ENCODE assay signal across 31 cellular contexts in the genomic region with DNA sequence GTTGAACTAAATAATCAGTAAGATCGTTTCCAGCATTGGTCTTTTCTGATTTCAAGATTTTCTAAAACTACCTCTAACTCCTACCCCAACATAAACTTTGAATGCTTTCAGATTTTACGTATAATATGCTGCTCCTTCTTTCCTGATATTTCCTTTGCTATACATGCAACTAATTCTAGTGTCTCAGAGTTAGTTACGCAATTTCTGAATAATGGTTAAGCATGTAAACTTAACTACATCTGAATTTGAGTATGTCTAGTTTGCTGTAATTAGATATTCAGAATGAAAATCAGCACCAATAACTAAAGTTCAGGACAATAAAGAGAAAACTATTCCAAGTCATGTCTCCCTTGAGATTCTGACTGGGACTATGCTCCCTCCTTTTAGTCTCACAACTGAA.
"Had no signal": no experiment of that assay in that cellular context is flagged by ENCODE, and none has a peak within 500 bp of the region (broad histone marks: within the 10 kb centered on the region; RNA-seq: fewer than 3 reads in every experiment).

No MANE protein-coding gene starts in this region.

- ATAC-seq: esophagus mucosa; gastroesophageal sphincter; left colon; stimulated activated memory B cell treated with anti-CD40 and anti-IgM and Interleukin-4, amounts not matched to agents 10 μg/mL and 1 μg/mL and 100 μg/mL, for 72 hours; stimulated activated naive CD8-positive, alpha-beta T cell treated with anti-CD3 and anti-CD28 coated beads, Interleukin-15, amount 100 ng/mL, for 72 hours; upper lobe of right lung had no signal

- H3K27ac ChIP-seq: neutrophil, thyroid gland, upper lobe of right lung, VCaP had no signal

- H3K4me3 ChIP-seq: gastroesophageal sphincter, smooth muscle cell, thyroid gland, upper lobe of right lung had no signal

- DNase-seq: activated CD4-positive, alpha-beta T cell treated with anti-CD3 and anti-CD28 coated beads for 4 hours; activated CD4-positive, alpha-beta T cell treated with anti-CD3 and anti-CD28 coated beads, Interleukin-2, amount 50 U/mL, for 48 hours; activated CD8-positive, alpha-beta memory T cell treated with anti-CD3 and anti-CD28 coated beads, Interleukin-2, amount 50 U/mL, for 4 hours; activated gamma-delta T cell; activated naive CD4-positive, alpha-beta T cell treated with anti-CD3 and anti-CD28 coated beads, Interleukin-2, amount 10 ng/mL, durations not matched to agents 7 days and 5 days; activated T-cell treated with anti-CD3 and anti-CD28 coated beads, Interleukin-2, amount 50 U/mL, for 24 hours; endodermal cell; head of caudate nucleus; hippocampal formation; kidney; left colon; mammary epithelial cell; naive B cell; nephron progenitor cell; retina; stimulated activated CD4-positive, alpha-beta T cell treated with anti-CD3 and anti-CD28 coated beads, Interleukin-1b, Interleukin-23, amount 100 ng/mL, for 48 hours; stimulated activated CD4-positive, alpha-beta T cell treated with anti-CD3 and anti-CD28 coated beads, Interleukin-4, amount 100 ng/mL, for 4 hours; stimulated activated CD8-positive, alpha-beta memory T cell treated with anti-CD3 and anti-CD28 coated beads, Interleukin-4, amount 100 ng/mL, for 48 hours; stimulated activated naive CD8-positive, alpha-beta T cell treated with anti-CD3 and anti-CD28 coated beads, Interleukin-15, amount 100 ng/mL, for 72 hours; substantia nigra; T-helper 1 cell; thyroid gland; upper lobe of right lung had no signal

- H3K36me3 ChIP-seq: gastroesophageal sphincter, neutrophil, thyroid gland, upper lobe of right lung had no signal

- H3K27me3 ChIP-seq: gastroesophageal sphincter, neutrophil, thyroid gland, upper lobe of right lung had no signal

- H3K4me1 ChIP-seq: thyroid gland had no signal

- H3K9me3 ChIP-seq: gastroesophageal sphincter, neutrophil, thyroid gland, upper lobe of right lung had no signal

- FAIRE-seq: bronchial epithelial cell, kidney, TTC549 had no signal

- H3K4me2 ChIP-seq: smooth muscle cell had no signal
